18 cellular contexts compared by ENCODE assay signal in the genomic region with DNA sequence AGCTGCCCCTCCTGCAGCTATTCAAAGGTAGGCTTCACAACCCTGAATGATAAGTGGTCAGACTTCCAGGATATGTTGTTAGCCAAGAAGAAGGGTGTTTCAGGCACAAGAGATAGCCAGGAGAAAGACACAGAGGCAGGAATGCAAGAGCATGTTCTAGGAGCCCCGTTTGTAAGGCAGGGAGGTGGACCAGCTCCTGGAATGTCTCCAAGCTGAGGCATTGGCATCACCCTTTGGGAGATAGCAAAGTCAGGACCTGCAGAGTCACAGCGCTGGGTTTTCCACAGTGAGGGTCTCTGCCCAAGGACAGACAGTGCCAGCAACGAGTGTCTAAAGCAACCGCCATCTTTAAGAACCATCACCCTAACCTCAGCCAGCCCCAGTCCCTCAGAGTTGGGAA.
DNase-seq lines count a peak whose midpoint lies in the region; TF ChIP-seq lines count a peak whose summit lies in the region.
"Had no signal": no experiment of that assay in that cellular context is flagged by ENCODE, and none has a peak within 500 bp of the region (broad histone marks: within the 10 kb centered on the region; RNA-seq: fewer than 3 reads in every experiment).

No MANE protein-coding gene starts in this region.

- H3K9me3 ChIP-seq in HEK293 (ENCODE audit: control insufficient read depth, insufficient read depth, low read depth, low read length) (no peaks in the 10 kb centered on the region), Karpas-422 (ENCODE audit: low read length) (no peaks in the 10 kb centered on the region)
- H3K9me3 ChIP-seq: BLaER1, Peyer's patch had no signal

- TF ChIP-seq CTCF in HEK293 (tag by site-specific recombination; IDR thresholded peaks at IDR 0.05): no peak
- TF ChIP-seq CTCF in mesothelial cell of epicardium (IDR thresholded peaks at IDR 0.05; ENCODE audit: unreplicated experiment): no peak

- no peaks in the 10 kb centered on the region for H3K27me3 Mint-ChIP-seq in mesothelial cell of epicardium (ENCODE audit: low read depth)
- H3K27me3 Mint-ChIP-seq: CD4-positive, alpha-beta memory T cell had no signal

- no peaks in the 10 kb centered on the region for H4K20me1 ChIP-seq in Karpas-422 (ENCODE audit: insufficient read depth, low read depth, low read length)
- H4K20me1 ChIP-seq: BLaER1 had no signal

- H3K4me2 ChIP-seq in Karpas-422 (ENCODE audit: low read depth, low read length, poor library complexity, severe bottlenecking): no peak overlapping the region
- H3K4me2 ChIP-seq: BLaER1, GM23338 had no signal

- POLR2A ChIA-PET in HEK293 (lab: Yijun Ruan, JAX): no interaction called here

- no peaks in the 10 kb centered on the region for H3K79me2 ChIP-seq in Karpas-422 (ENCODE audit: low read length)

- H3K27ac ChIP-seq in HEK293 (ENCODE audit: extremely low read depth, low read depth, low read length) (no peak overlapping the region), rectal smooth muscle tissue (ENCODE audit: low read depth, low read length) (peak overlapping the region; percentile 65), Karpas-422 (ENCODE audit: low read length) (no peak overlapping the region)
- H3K27ac ChIP-seq: BLaER1, Peyer's patch had no signal

- no peaks in the 10 kb centered on the region for H3K4me1 ChIP-seq in HEK293 (ENCODE audit: control insufficient read depth, insufficient read depth, low read length)
- peaks cover 33% of the 10 kb centered on the region for H3K4me1 ChIP-seq in rectal smooth muscle tissue (ENCODE audit: control insufficient read depth, insufficient read depth, low read length)
- no peaks in the 10 kb centered on the region for H3K4me1 ChIP-seq in Karpas-422 (ENCODE audit: low read length)
- H3K4me1 ChIP-seq: BLaER1 had no signal

- no peak overlapping the region for H2AFZ ChIP-seq in Karpas-422 (ENCODE audit: low read length)
- H2AFZ ChIP-seq: GM23338 had no signal

- no peaks in the 10 kb centered on the region for H3K36me3 Mint-ChIP-seq in mesothelial cell of epicardium
- H3K36me3 Mint-ChIP-seq: CD4-positive, alpha-beta memory T cell; IgD-negative memory B cell had no signal

- H3K36me3 ChIP-seq in HEK293 (ENCODE audit: control insufficient read depth in 2 of 2, insufficient read depth in 1 of 2, low read length in 2 of 2) (no peaks in the 10 kb centered on the region), rectal smooth muscle tissue (ENCODE audit: control insufficient read depth, insufficient read depth, low read length) (no peaks in the 10 kb centered on the region), Karpas-422 (ENCODE audit: insufficient read depth, low read length) (no peaks in the 10 kb centered on the region)
- H3K36me3 ChIP-seq: BLaER1, Peyer's patch had no signal

- no peak for DNase-seq in mesothelial cell of epicardium (ENCODE audit: low spot score in 2 of 2, unreplicated experiment in 2 of 2)
- DNase-seq in ureter (ENCODE audit: low spot score): peak; percentile 42
- no peak for DNase-seq in 8988T
- DNase-seq in occipital lobe (lab: John Stamatoyannopoulos, UW): no peak
- DNase-seq in Karpas-422: no peak
- DNase-seq: ACHN; CD4-positive, alpha-beta memory T cell; NCI-H1694 treated with DMSO at 0.1 percent for 48 hours; NCI-H2081 treated with DMSO at 0.1 percent for 48 hours; NCI-H2171 treated with DMSO at 0.1 percent for 48 hours; NCI-H524 treated with DMSO at 0.1 percent for 48 hours; NCI-H82; Peyer's patch had no signal

- H3K27me3 ChIP-seq in rectal smooth muscle tissue (ENCODE audit: control insufficient read depth, insufficient read depth, low read length): no peaks in the 10 kb centered on the region
- H3K27me3 ChIP-seq in Karpas-422 (ENCODE audit: low read length): no peaks in the 10 kb centered on the region
- H3K27me3 ChIP-seq: BLaER1, Peyer's patch had no signal

- no peaks in the 10 kb centered on the region for H3K9me2 ChIP-seq in Karpas-422 (replicated peaks; ENCODE audit: insufficient read depth, low read length)

- no peak overlapping the region for H3K9ac ChIP-seq in rectal smooth muscle tissue (ENCODE audit: low read length)
- H3K9ac ChIP-seq in Karpas-422 (ENCODE audit: low read length): no peak overlapping the region
- H3K9ac ChIP-seq: BLaER1 had no signal

- H3K27ac Mint-ChIP-seq in mesothelial cell of epicardium: peak overlapping the region; percentile 87
- H3K27ac Mint-ChIP-seq: CD4-positive, alpha-beta memory T cell; GM23338; IgD-negative memory B cell had no signal

- H3K4me3 ChIP-seq in HEK293 (ENCODE audit: low read depth, low read length): no peak overlapping the region
- H3K4me3 ChIP-seq in rectal smooth muscle tissue (ENCODE audit: low read length): no peak overlapping the region
- H3K4me3 ChIP-seq in Karpas-422 (ENCODE audit: low read length): no peak overlapping the region
- H3K4me3 ChIP-seq: BLaER1, GM23338, Peyer's patch had no signal

- no peaks in the 10 kb centered on the region for H3K9me3 Mint-ChIP-seq in mesothelial cell of epicardium
- H3K9me3 Mint-ChIP-seq: CD4-positive, alpha-beta memory T cell; GM23338; IgD-negative memory B cell had no signal

- CTCF ChIA-PET in HEK293 (lab: Yijun Ruan, JAX): no interaction called here

- peaks cover 54% of the 10 kb centered on the region for H3K4me1 Mint-ChIP-seq in mesothelial cell of epicardium
- H3K4me1 Mint-ChIP-seq: CD4-positive, alpha-beta memory T cell; IgD-negative memory B cell had no signal

- no peak overlapping the region for H3K4me3 Mint-ChIP-seq in mesothelial cell of epicardium
- H3K4me3 Mint-ChIP-seq: CD4-positive, alpha-beta memory T cell; GM23338; IgD-negative memory B cell had no signal

TF ChIP-seq in HEK293, 187 proteins besides CTCF, POLR2A, EP300 and RAD21:
- TF ChIP-seq, protein P1, sequence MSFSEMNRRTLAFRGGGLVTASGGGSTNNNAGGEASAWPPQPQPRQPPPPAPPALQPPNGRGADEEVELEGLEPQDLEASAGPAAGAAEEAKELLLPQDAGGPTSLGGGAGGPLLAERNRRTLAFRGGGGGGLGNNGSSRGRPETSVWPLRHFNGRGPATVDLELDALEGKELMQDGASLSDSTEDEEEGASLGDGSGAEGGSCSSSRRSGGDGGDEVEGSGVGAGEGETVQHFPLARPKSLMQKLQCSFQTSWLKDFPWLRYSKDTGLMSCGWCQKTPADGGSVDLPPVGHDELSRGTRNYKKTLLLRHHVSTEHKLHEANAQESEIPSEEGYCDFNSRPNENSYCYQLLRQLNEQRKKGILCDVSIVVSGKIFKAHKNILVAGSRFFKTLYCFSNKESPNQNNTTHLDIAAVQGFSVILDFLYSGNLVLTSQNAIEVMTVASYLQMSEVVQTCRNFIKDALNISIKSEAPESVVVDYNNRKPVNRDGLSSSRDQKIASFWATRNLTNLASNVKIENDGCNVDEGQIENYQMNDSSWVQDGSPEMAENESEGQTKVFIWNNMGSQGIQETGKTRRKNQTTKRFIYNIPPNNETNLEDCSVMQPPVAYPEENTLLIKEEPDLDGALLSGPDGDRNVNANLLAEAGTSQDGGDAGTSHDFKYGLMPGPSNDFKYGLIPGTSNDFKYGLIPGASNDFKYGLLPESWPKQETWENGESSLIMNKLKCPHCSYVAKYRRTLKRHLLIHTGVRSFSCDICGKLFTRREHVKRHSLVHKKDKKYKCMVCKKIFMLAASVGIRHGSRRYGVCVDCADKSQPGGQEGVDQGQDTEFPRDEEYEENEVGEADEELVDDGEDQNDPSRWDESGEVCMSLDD (tag by site-specific recombination; IDR thresholded peaks at IDR 0.05): no peak
- TF ChIP-seq, protein P2, sequence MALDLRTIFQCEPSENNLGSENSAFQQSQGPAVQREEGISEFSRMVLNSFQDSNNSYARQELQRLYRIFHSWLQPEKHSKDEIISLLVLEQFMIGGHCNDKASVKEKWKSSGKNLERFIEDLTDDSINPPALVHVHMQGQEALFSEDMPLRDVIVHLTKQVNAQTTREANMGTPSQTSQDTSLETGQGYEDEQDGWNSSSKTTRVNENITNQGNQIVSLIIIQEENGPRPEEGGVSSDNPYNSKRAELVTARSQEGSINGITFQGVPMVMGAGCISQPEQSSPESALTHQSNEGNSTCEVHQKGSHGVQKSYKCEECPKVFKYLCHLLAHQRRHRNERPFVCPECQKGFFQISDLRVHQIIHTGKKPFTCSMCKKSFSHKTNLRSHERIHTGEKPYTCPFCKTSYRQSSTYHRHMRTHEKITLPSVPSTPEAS (tag by site-specific recombination; IDR thresholded peaks at IDR 0.05): peak; percentile 48; the same call in 1 of the 2 replicates
- peak; percentile 88 for TF ChIP-seq ZNF341 (tag by site-specific recombination; IDR thresholded peaks at IDR 0.05; ENCODE audit: low read depth)
